8 cellular contexts compared by ENCODE assay signal in the genomic region with DNA sequence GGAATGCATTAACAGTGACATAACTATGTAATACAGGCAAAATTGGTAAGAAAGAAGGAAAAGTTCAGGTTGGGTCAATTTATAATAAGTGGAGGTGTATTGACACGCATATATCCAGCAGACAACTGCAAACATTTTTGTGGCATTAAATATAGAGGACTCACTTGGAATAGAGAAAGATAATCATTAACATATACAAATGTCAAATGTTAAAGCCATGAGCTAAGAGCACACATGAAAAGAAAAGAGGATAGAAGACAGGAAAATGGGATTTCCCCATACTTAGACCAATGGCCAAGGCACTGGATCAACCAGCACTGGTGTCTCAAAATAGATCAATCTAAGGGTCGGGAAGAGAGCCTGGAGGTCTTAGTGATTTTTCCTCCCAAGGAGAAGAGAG.
"Had no signal": no experiment of that assay in that cellular context is flagged by ENCODE, and none has a peak within 500 bp of the region (broad histone marks: within the 10 kb centered on the region; RNA-seq: fewer than 3 reads in every experiment).

No MANE protein-coding gene starts in this region.

- H3K27ac ChIP-seq: GM23248, HL-60 had no signal

- H3K27me3 Mint-ChIP-seq: IgD-negative memory B cell had no signal

- H2AFZ ChIP-seq: GM23248 had no signal

- H3K9ac ChIP-seq: GM23248 had no signal

- H3K9me3 ChIP-seq: HAP-1 had no signal

- H3K4me1 Mint-ChIP-seq: IgD-negative memory B cell had no signal

- H3K4me3 Mint-ChIP-seq: HFFc6 had no signal

- H3K36me3 Mint-ChIP-seq: IgD-negative memory B cell had no signal

- H3K36me3 ChIP-seq: HAP-1 had no signal

- H3K4me1 ChIP-seq: HAP-1 had no signal

- H3K4me3 ChIP-seq: GM23248, HAP-1 had no signal

- H3K27ac Mint-ChIP-seq: HFFc6, IgD-negative memory B cell had no signal

- DNase-seq: GM23248, GOT3, H7, HFFc6 had no signal

- FAIRE-seq: HepG2 had no signal
